In the genomic region with DNA sequence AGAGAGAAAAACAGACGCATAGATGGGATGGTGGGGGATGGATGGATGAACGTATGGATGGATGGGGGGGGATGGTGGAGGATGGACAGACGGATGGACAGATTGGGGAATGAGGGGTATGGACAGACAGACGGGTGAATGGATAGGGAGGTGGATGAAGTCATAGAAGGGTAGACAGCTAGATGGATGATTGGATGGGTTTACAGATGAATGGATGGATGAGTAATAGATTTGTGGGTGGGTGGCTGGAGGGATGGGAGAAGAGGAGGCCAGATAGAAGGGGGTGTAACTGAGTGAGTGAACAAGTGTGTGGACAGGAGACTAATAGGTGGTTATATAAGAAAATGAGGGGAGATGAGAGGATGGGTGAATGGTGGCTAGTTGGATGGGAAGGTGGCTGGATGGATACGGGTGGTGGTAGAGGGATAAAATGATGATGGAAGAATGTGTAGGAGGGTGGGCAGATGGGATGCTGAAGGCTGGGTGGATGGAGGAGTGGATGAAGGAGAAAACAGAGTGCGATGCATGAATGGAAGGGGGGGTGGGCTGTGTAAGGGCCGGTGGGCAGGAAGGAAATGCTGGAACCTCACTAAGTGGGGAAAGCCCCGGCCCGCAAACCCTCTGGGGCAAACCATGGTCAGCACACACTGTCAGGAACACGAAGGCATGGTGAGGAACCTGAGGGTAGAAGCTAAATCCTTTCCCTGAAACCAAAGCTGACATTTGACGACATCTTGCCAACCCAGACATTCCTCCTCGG, we compare ENCODE assay signal across 1 cellular context.
TF ChIP-seq lines count a peak whose summit lies in the region.

No MANE protein-coding gene starts in this region.

TF ChIP-seq in K562, 482 proteins besides CTCF, POLR2A, EP300 and RAD21 (continues in another document):
- no peak for TF ChIP-seq ZNF707 (CRISPR knock-in tag; conservative IDR thresholded peaks at IDR 0.05)
- TF ChIP-seq ZKSCAN8 (CRISPR knock-in tag; IDR thresholded peaks at IDR 0.05) = no peak
- peak; percentile 32; the same call in 1 of the 2 replicates for TF ChIP-seq PHB2 (IDR thresholded peaks at IDR 0.05; ENCODE audit: low read depth)
- no peak for TF ChIP-seq ASH1L (IDR thresholded peaks at IDR 0.05; ENCODE audit: borderline replicate concordance, low read depth, partially characterized antibody)
- no peak for TF ChIP-seq PCBP2 (IDR thresholded peaks at IDR 0.05; ENCODE audit: low read depth, low read length, poor library complexity, severe bottlenecking)
- TF ChIP-seq GATAD2A (IDR thresholded peaks at IDR 0.05) = no peak
- no peak; the same call in none of the 2 replicates for TF ChIP-seq MTA2 (IDR thresholded peaks at IDR 0.05; ENCODE audit: low read depth)
- TF ChIP-seq POLR3A (IDR thresholded peaks at IDR 0.05; ENCODE audit: borderline replicate concordance, extremely low read depth, insufficient read depth, insufficient read length) = no peak
- TF ChIP-seq LARP7 (IDR thresholded peaks at IDR 0.05) = peak; percentile 97; the same call in 1 of the 2 replicates
- TF ChIP-seq HDAC2 (IDR thresholded peaks at IDR 0.05) = peak; percentile 33; the same call in 1 of the 2 replicates
- peak; percentile 86; the same call in 1 of the 2 replicates for TF ChIP-seq OTX1 (CRISPR knock-in tag; IDR thresholded peaks at IDR 0.05)
- no peak for TF ChIP-seq ARID1B (IDR thresholded peaks at IDR 0.05)
- TF ChIP-seq NCOA4 (IDR thresholded peaks at IDR 0.05; ENCODE audit: partially characterized antibody) = peak; percentile 4
- TF ChIP-seq TRIM24 (IDR thresholded peaks at IDR 0.05) = peak in 1 of 2 experiments; percentile 58; a peak in 1 of 4 replicates
- no peak for TF ChIP-seq ZNF740 (CRISPR knock-in tag; IDR thresholded peaks at IDR 0.05)
- 0 out of 4 replicates have a peak, but pooled peaks of 1 of the 2 experiments have one; percentile 28 for TF ChIP-seq ZNF740 (tag; IDR thresholded peaks at IDR 0.05)
- TF ChIP-seq TSC22D4 (tag; IDR thresholded peaks at IDR 0.05) = peak; percentile 93
- 0 out of 2 replicates have a peak, but pooled peaks have one; percentile 62 for TF ChIP-seq ZBTB26 (CRISPR knock-in tag; IDR thresholded peaks at IDR 0.05)
- TF ChIP-seq, protein P1, sequence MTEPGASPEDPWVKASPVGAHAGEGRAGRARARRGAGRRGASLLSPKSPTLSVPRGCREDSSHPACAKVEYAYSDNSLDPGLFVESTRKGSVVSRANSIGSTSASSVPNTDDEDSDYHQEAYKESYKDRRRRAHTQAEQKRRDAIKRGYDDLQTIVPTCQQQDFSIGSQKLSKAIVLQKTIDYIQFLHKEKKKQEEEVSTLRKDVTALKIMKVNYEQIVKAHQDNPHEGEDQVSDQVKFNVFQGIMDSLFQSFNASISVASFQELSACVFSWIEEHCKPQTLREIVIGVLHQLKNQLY (CRISPR knock-in tag; conservative IDR thresholded peaks at IDR 0.05) = no peak
- TF ChIP-seq, protein P2, sequence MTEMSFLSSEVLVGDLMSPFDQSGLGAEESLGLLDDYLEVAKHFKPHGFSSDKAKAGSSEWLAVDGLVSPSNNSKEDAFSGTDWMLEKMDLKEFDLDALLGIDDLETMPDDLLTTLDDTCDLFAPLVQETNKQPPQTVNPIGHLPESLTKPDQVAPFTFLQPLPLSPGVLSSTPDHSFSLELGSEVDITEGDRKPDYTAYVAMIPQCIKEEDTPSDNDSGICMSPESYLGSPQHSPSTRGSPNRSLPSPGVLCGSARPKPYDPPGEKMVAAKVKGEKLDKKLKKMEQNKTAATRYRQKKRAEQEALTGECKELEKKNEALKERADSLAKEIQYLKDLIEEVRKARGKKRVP (CRISPR knock-in tag; IDR thresholded peaks at IDR 0.05) = no peak
- TF ChIP-seq, protein P3, sequence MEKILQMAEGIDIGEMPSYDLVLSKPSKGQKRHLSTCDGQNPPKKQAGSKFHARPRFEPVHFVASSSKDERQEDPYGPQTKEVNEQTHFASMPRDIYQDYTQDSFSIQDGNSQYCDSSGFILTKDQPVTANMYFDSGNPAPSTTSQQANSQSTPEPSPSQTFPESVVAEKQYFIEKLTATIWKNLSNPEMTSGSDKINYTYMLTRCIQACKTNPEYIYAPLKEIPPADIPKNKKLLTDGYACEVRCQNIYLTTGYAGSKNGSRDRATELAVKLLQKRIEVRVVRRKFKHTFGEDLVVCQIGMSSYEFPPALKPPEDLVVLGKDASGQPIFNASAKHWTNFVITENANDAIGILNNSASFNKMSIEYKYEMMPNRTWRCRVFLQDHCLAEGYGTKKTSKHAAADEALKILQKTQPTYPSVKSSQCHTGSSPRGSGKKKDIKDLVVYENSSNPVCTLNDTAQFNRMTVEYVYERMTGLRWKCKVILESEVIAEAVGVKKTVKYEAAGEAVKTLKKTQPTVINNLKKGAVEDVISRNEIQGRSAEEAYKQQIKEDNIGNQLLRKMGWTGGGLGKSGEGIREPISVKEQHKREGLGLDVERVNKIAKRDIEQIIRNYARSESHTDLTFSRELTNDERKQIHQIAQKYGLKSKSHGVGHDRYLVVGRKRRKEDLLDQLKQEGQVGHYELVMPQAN (IDR thresholded peaks at IDR 0.05; ENCODE audit: borderline replicate concordance) = peak; percentile 56
- no peak for TF ChIP-seq POLR3G (IDR thresholded peaks at IDR 0.05; ENCODE audit: extremely low read depth, insufficient read length, insufficient replicate concordance)
- no peak for TF ChIP-seq ARNT (IDR thresholded peaks at IDR 0.05)
- TF ChIP-seq ELF4 (CRISPR knock-in tag; IDR thresholded peaks at IDR 0.05) = peak; percentile 87; the same call in 1 of the 2 replicates
- TF ChIP-seq, protein P4, sequence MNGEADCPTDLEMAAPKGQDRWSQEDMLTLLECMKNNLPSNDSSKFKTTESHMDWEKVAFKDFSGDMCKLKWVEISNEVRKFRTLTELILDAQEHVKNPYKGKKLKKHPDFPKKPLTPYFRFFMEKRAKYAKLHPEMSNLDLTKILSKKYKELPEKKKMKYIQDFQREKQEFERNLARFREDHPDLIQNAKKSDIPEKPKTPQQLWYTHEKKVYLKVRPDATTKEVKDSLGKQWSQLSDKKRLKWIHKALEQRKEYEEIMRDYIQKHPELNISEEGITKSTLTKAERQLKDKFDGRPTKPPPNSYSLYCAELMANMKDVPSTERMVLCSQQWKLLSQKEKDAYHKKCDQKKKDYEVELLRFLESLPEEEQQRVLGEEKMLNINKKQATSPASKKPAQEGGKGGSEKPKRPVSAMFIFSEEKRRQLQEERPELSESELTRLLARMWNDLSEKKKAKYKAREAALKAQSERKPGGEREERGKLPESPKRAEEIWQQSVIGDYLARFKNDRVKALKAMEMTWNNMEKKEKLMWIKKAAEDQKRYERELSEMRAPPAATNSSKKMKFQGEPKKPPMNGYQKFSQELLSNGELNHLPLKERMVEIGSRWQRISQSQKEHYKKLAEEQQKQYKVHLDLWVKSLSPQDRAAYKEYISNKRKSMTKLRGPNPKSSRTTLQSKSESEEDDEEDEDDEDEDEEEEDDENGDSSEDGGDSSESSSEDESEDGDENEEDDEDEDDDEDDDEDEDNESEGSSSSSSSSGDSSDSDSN (IDR thresholded peaks at IDR 0.05; ENCODE audit: borderline replicate concordance in 1 of 2, low read depth in 2 of 2, low read length in 2 of 2) = no peak
- TF ChIP-seq MIER1 (IDR thresholded peaks at IDR 0.05; ENCODE audit: low read depth) = 0 out of 2 replicates have a peak, but pooled peaks have one; percentile 28
- no peak for TF ChIP-seq GABPB2 (CRISPR knock-in tag; conservative IDR thresholded peaks at IDR 0.05)
- no peak for TF ChIP-seq PCBP1 (IDR thresholded peaks at IDR 0.05; ENCODE audit: low read depth, low read length, poor library complexity, severe bottlenecking)
- peak in 1 of 2 experiments; percentile 78; a peak in 2 of 4 replicates for TF ChIP-seq HDAC1 (IDR thresholded peaks at IDR 0.05)
- TF ChIP-seq SRF (CRISPR knock-in tag; IDR thresholded peaks at IDR 0.05) = peak in 1 of 2 experiments; percentile 24; a peak in 1 of 4 replicates
- TF ChIP-seq ZNF354B (CRISPR knock-in tag; IDR thresholded peaks at IDR 0.05) = no peak
- no peak for TF ChIP-seq KLF10 (CRISPR knock-in tag; IDR thresholded peaks at IDR 0.05)
- TF ChIP-seq, protein P5, sequence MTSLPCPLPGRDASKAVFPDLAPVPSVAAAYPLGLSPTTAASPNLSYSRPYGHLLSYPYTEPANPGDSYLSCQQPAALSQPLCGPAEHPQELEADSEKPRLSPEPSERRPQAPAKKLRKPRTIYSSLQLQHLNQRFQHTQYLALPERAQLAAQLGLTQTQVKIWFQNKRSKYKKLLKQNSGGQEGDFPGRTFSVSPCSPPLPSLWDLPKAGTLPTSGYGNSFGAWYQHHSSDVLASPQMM (CRISPR knock-in tag; IDR thresholded peaks at IDR 0.05) = no peak
- TF ChIP-seq EWSR1 (IDR thresholded peaks at IDR 0.05; ENCODE audit: borderline replicate concordance, low read depth, partially characterized antibody) = no peak
- TF ChIP-seq NR4A1 (CRISPR knock-in tag; IDR thresholded peaks at IDR 0.05) = no peak
- TF ChIP-seq NR4A1 (tag; IDR thresholded peaks at IDR 0.05) = no peak
- TF ChIP-seq ZNF212 (CRISPR knock-in tag; IDR thresholded peaks at IDR 0.05) = no peak
- no peak for TF ChIP-seq E2F8 (IDR thresholded peaks at IDR 0.05; ENCODE audit: low read depth, partially characterized antibody)
- TF ChIP-seq SMC3 (conservative IDR thresholded peaks at IDR 0.05; ENCODE audit: insufficient read depth, low read depth, low read length) = no peak
- no peak for TF ChIP-seq AFF1 (IDR thresholded peaks at IDR 0.05; ENCODE audit: low read depth in 1 of 2, partially characterized antibody in 2 of 2)
- TF ChIP-seq, protein P6, sequence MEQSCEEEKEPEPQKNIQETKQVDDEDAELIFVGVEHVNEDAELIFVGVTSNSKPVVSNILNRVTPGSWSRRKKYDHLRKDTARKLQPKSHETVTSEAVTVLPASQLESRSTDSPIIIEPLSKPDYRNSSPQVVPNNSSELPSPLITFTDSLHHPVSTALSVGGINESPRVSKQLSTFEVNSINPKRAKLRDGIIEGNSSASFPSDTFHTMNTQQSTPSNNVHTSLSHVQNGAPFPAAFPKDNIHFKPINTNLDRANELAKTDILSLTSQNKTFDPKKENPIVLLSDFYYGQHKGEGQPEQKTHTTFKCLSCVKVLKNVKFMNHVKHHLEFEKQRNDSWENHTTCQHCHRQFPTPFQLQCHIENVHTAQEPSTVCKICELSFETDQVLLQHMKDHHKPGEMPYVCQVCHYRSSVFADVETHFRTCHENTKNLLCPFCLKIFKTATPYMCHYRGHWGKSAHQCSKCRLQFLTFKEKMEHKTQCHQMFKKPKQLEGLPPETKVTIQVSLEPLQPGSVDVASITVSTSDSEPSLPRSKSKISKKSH (CRISPR knock-in tag; IDR thresholded peaks at IDR 0.05) = no peak
- TF ChIP-seq NRF1 (conservative IDR thresholded peaks at IDR 0.05 in 1 of 2, IDR thresholded peaks at IDR 0.05 in 1 of 2) = no peak
- peak; percentile 63 for TF ChIP-seq CBFA2T2 (conservative IDR thresholded peaks at IDR 0.05)
- TF ChIP-seq ZNF316 (IDR thresholded peaks at IDR 0.05) = peak; percentile 25; the same call in 1 of the 2 replicates
